Comparison of ENCODE assay signal across 1 cellular context in genomic region chr17:82061047-82061925, GRCh38.
TF ChIP-seq lines count a peak whose summit lies in the region.

No MANE protein-coding gene starts in this region.

TF ChIP-seq in IMR-90, 13 proteins besides CTCF, POLR2A, EP300 and RAD21:
- TF ChIP-seq MXI1 (IDR thresholded peaks at IDR 0.05; ENCODE audit: borderline replicate concordance, low read depth, low read length), result no peak
- TF ChIP-seq SMC3 (IDR thresholded peaks at IDR 0.05; ENCODE audit: low read depth, low read length), result no peak
TF ChIP-seq in IMR-90: peak in this region for 0.
